In genomic region chr1:114956570-114956969, GRCh38 we compare ENCODE assay signal across 12 cellular contexts.
A peak's percentile ranks its signal among the peaks of the same experiment; 100 is the strongest.
DNase-seq lines count a peak whose midpoint lies in the region; ATAC-seq and TF ChIP-seq lines count a peak whose summit lies in the region.
"Had no signal": no experiment of that assay in that cellular context is flagged by ENCODE, and none has a peak within 500 bp of the region (broad histone marks: within the 10 kb centered on the region; RNA-seq: fewer than 3 reads in every experiment).

No MANE protein-coding gene starts in this region.

- H4K8ac ChIP-seq in IMR-90 (ENCODE audit: low read depth in 2 of 2, low read length in 2 of 2) = no peak overlapping the region

- no peak overlapping the region for H3K56ac ChIP-seq in IMR-90 (ENCODE audit: extremely low read depth, insufficient read depth, low read length)

- H3K4ac ChIP-seq in IMR-90 (ENCODE audit: low read depth, low read length) = no peak overlapping the region

- TF ChIP-seq CTCF in IMR-90 (conservative IDR thresholded peaks at IDR 0.05; ENCODE audit: low read depth, low read length) (0 out of 2 replicates have a peak, but pooled peaks have one; percentile 20), mammary epithelial cell (conservative IDR thresholded peaks at IDR 0.05 in 1 of 2, IDR thresholded peaks at IDR 0.05 in 1 of 2; ENCODE audit: extremely low read depth in 1 of 2, insufficient read depth in 1 of 2, low read depth in 1 of 2, low read length in 2 of 2) (peak; percentile 74 to 84), colonic mucosa (IDR thresholded peaks at IDR 0.05) (no peak)

- no peak overlapping the region for H3K23ac ChIP-seq in IMR-90 (ENCODE audit: low read depth, low read length)

- H2BK120ac ChIP-seq in IMR-90 (ENCODE audit: low read depth, low read length) = no peak overlapping the region

- no peak overlapping the region for H3K4me3 ChIP-seq in IMR-90 (ENCODE audit: insufficient read depth, low read depth, low read length)
- H3K4me3 ChIP-seq in mammary epithelial cell (replicated peaks in 1 of 3; ENCODE audit: insufficient read depth in 1 of 3, low read depth in 2 of 3, low read length in 3 of 3) = no peak overlapping the region
- no peak overlapping the region for H3K4me3 ChIP-seq in colonic mucosa
- H3K4me3 ChIP-seq: lower lobe of right lung had no signal

- CTCF ChIA-PET in IMR-90 (lab: Yijun Ruan, JAX) = no interaction called here
- CTCF ChIA-PET in mammary epithelial cell (lab: Charles Lee; ENCODE audit: low non-redundant PET) = no interaction called here

- H3K27me3 ChIP-seq in IMR-90 (ENCODE audit: control insufficient read depth, insufficient read depth, low read length) (no peaks in the 10 kb centered on the region), mammary epithelial cell (ENCODE audit: insufficient read depth, low read length) (peaks cover 2% of the 10 kb centered on the region), colonic mucosa (no peaks in the 10 kb centered on the region)

- no peak overlapping the region for H4K5ac ChIP-seq in IMR-90 (ENCODE audit: low read depth, low read length)

- no peaks in the 10 kb centered on the region for H3K36me3 ChIP-seq in IMR-90 (ENCODE audit: control insufficient read depth, insufficient read depth, low read length)
- no peaks in the 10 kb centered on the region for H3K36me3 ChIP-seq in mammary epithelial cell (ENCODE audit: insufficient read depth, low read length)
- no peaks in the 10 kb centered on the region for H3K36me3 ChIP-seq in colonic mucosa
- H3K36me3 ChIP-seq: lower lobe of right lung had no signal

- H2BK5ac ChIP-seq in IMR-90 (ENCODE audit: low read depth, low read length, poor library complexity, severe bottlenecking) = no peak overlapping the region

- H3K4me1 ChIP-seq in IMR-90 (ENCODE audit: control insufficient read depth, insufficient read depth, low read length) = no peaks in the 10 kb centered on the region
- no peaks in the 10 kb centered on the region for H3K4me1 ChIP-seq in mammary epithelial cell (ENCODE audit: insufficient read depth, low read length)
- no peaks in the 10 kb centered on the region for H3K4me1 ChIP-seq in colonic mucosa
- H3K4me1 ChIP-seq: lower lobe of right lung had no signal

- no peak overlapping the region for H3K14ac ChIP-seq in IMR-90 (replicated peaks; ENCODE audit: low read depth, low read length)

- dilution Hi-C loops in IMR-90 (cut with HindIII; ENCODE audit: low sequenced_read_pairs, unreplicated experiment) = no loop called here
- dilution Hi-C loops in mammary epithelial cell (cut with HindIII; ENCODE audit: low sequenced_read_pairs) = no loop called here

- no peak overlapping the region for H2AK5ac ChIP-seq in IMR-90 (ENCODE audit: low read depth, low read length)

- intact Hi-C loops in IMR-90 (cut with micrococcal nuclease) (loop anchor here (5.0 kb wide), 1 partner anchor 979 kb away; the partner anchor contains the start of gene OLFML3), mammary epithelial cell (cut with micrococcal nuclease) (loop anchor here (1.0 to 5.0 kb wide), 4 partner anchors 199 to 978 kb away; partner anchors contain the start of genes CSDE1 and DENND2C), colonic mucosa (cut with DNase I) (no loop called here)

- H2BK15ac ChIP-seq in IMR-90 (ENCODE audit: low read depth, low read length) = no peak overlapping the region

- TF ChIP-seq RAD21 in IMR-90 (IDR thresholded peaks at IDR 0.05; ENCODE audit: low read length) = peak; percentile 28; the same call in 1 of the 2 replicates

- 40% methylated on average over 1 of the region's 1 CpG; no CpG with 5 or more reads in 1 of the 2 experiments for WGBS in IMR-90 (ENCODE audit: extremely low coverage in 2 of 2, insufficient read length in 1 of 2), 2 experiments
- WGBS in mammary epithelial cell (ENCODE audit: low coverage, missing lambda C conversion rate) = 100% methylated on average over 1 of the region's 1 CpG

- H3K9me3 ChIP-seq in IMR-90 (ENCODE audit: control insufficient read depth, insufficient read depth, low read length) (no peaks in the 10 kb centered on the region), mammary epithelial cell (replicated peaks; ENCODE audit: insufficient read depth, low read length) (no peaks in the 10 kb centered on the region), colonic mucosa (no peaks in the 10 kb centered on the region)
- H3K9me3 ChIP-seq: lower lobe of right lung had no signal

- in situ Hi-C loops in IMR-90 (cut with MboI; ENCODE audit: low sequenced_read_pairs) (no loop called here), mammary epithelial cell (cut with MboI; ENCODE audit: low sequenced_read_pairs in 2 of 2) (no loop called here)

- H3K4me2 ChIP-seq in IMR-90 (ENCODE audit: low read depth, low read length) (no peak overlapping the region), mammary epithelial cell (ENCODE audit: insufficient read depth, low read depth, low read length) (no peak overlapping the region)

- no peaks in the 10 kb centered on the region for H3K79me2 ChIP-seq in mammary epithelial cell (ENCODE audit: insufficient read depth, low read length)

- H3K9ac ChIP-seq in IMR-90 (ENCODE audit: low read depth, low read length) (no peak overlapping the region), mammary epithelial cell (ENCODE audit: insufficient read depth, low read length) (no peak overlapping the region), colonic mucosa (ENCODE audit: low read depth in 2 of 2, low read length in 2 of 2) (no peak overlapping the region)

- no peak overlapping the region for H4K91ac ChIP-seq in IMR-90 (ENCODE audit: insufficient read depth, low read depth, low read length)

- BruUV-seq in IMR-90 (replicated peaks; lab: Mats Ljungman, UMichigan) (no TSS peak), mammary epithelial cell (replicated peaks; lab: Mats Ljungman, UMichigan) (no TSS peak)

- no peaks in the 10 kb centered on the region for H4K20me1 ChIP-seq in IMR-90 (ENCODE audit: insufficient read depth, low read length)
- H4K20me1 ChIP-seq in mammary epithelial cell (ENCODE audit: insufficient read depth, low read length) = no peaks in the 10 kb centered on the region

- H3K18ac ChIP-seq in IMR-90 (ENCODE audit: low read depth, low read length) = no peak overlapping the region

- no peak overlapping the region for H2AK9ac ChIP-seq in IMR-90 (replicated peaks; ENCODE audit: low read depth, low read length, poor library complexity)

- POLR2A ChIA-PET in IMR-90 (lab: Charles Lee; ENCODE audit: unreplicated experiment) = no interaction called here

- no peaks in the 10 kb centered on the region for H3K79me1 ChIP-seq in IMR-90 (ENCODE audit: low read depth in 1 of 2, low read length in 2 of 2)

- no peak for ATAC-seq in IMR-90 (ENCODE audit: low read depth)
- ATAC-seq in HG03342 (IDR thresholded peaks at IDR 0.05; ENCODE audit: unreplicated experiment) = no peak
- no peak for ATAC-seq in activated CD4-positive, CD25-positive, alpha-beta regulatory T cell treated with anti-CD3 and anti-CD28 coated beads, Interleukin-2, amount 50 U/mL, for 24 hours
- ATAC-seq: lower lobe of right lung had no signal

- DNase-seq in EL = peak; percentile 9
- DNase-seq in IMR-90 = no peak
- peak; percentile 23 for DNase-seq in mammary epithelial cell
- peak; percentile 14 for DNase-seq in myocyte (ENCODE audit: low read depth)
- no peak for DNase-seq in colonic mucosa
- DNase-seq in activated gamma-delta T cell treated with Interleukin-2 at 50 U/mL for 16 hours = no peak
- DNase-seq: activated CD4-positive, CD25-positive, alpha-beta regulatory T cell treated with anti-CD3 and anti-CD28 coated beads, Interleukin-2, amount 50 U/mL, for 72 hours; cerebellar nuclear complex; lower lobe of right lung; NCI-H1694 had no signal

- no peak overlapping the region for H3K27ac ChIP-seq in IMR-90 (ENCODE audit: insufficient read depth, low read length)
- no peak overlapping the region for H3K27ac ChIP-seq in mammary epithelial cell (ENCODE audit: insufficient read depth, low read depth, low read length)
- no peak overlapping the region for H3K27ac ChIP-seq in colonic mucosa
- H3K27ac ChIP-seq: lower lobe of right lung had no signal

- no peak overlapping the region for H2BK20ac ChIP-seq in IMR-90 (ENCODE audit: low read depth, low read length)

- H3K9me1 ChIP-seq in IMR-90 (ENCODE audit: insufficient read depth, low read length) = no peaks in the 10 kb centered on the region

- TF ChIP-seq POLR2A in IMR-90 (IDR thresholded peaks at IDR 0.05; ENCODE audit: low read depth, low read length) = no peak

- no peak overlapping the region for H2AFZ ChIP-seq in IMR-90 (replicated peaks; ENCODE audit: low read length, poor library complexity)
- H2AFZ ChIP-seq in mammary epithelial cell (ENCODE audit: low read depth, low read length) = no peak overlapping the region

TF ChIP-seq in IMR-90, 13 proteins besides CTCF, POLR2A, EP300 and RAD21 (continues in another document):
- no peak for TF ChIP-seq CHD1 (IDR thresholded peaks at IDR 0.05; ENCODE audit: low read depth, low read length)
- TF ChIP-seq RFX5 (IDR thresholded peaks at IDR 0.05; ENCODE audit: low read depth, low read length) = no peak
- TF ChIP-seq NFE2L2 (IDR thresholded peaks at IDR 0.05; ENCODE audit: low read depth, low read length) = no peak
- TF ChIP-seq MAFK (IDR thresholded peaks at IDR 0.05; ENCODE audit: low read depth, low read length) = no peak
- TF ChIP-seq SMC3 (IDR thresholded peaks at IDR 0.05; ENCODE audit: low read depth, low read length) = no peak
- TF ChIP-seq, protein P1, sequence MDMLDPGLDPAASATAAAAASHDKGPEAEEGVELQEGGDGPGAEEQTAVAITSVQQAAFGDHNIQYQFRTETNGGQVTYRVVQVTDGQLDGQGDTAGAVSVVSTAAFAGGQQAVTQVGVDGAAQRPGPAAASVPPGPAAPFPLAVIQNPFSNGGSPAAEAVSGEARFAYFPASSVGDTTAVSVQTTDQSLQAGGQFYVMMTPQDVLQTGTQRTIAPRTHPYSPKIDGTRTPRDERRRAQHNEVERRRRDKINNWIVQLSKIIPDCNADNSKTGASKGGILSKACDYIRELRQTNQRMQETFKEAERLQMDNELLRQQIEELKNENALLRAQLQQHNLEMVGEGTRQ (IDR thresholded peaks at IDR 0.05; ENCODE audit: low read depth, low read length) = no peak
- no peak for TF ChIP-seq RCOR1 (IDR thresholded peaks at IDR 0.05; ENCODE audit: insufficient replicate concordance, low read length)
- no peak for TF ChIP-seq CEBPB (IDR thresholded peaks at IDR 0.05; ENCODE audit: low read depth, low read length)
- TF ChIP-seq, protein P2, sequence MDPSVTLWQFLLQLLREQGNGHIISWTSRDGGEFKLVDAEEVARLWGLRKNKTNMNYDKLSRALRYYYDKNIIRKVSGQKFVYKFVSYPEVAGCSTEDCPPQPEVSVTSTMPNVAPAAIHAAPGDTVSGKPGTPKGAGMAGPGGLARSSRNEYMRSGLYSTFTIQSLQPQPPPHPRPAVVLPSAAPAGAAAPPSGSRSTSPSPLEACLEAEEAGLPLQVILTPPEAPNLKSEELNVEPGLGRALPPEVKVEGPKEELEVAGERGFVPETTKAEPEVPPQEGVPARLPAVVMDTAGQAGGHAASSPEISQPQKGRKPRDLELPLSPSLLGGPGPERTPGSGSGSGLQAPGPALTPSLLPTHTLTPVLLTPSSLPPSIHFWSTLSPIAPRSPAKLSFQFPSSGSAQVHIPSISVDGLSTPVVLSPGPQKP (IDR thresholded peaks at IDR 0.05; ENCODE audit: borderline replicate concordance, low read depth, low read length) = no peak
- no peak for TF ChIP-seq MAZ (IDR thresholded peaks at IDR 0.05; ENCODE audit: borderline replicate concordance, low read depth, low read length)
- no peak for TF ChIP-seq FOS (IDR thresholded peaks at IDR 0.05; ENCODE audit: low read depth, low read length)

Comparison
In these comparisons a context has a peak if more than half of its experiments do, and no peak if none do; other contexts are left out.
1. DNase-seq: peak in EL (single experiment), mammary epithelial cell (single experiment) and myocyte (single experiment); none in IMR-90 (single experiment), colonic mucosa (single experiment) and activated gamma-delta T cell treated with Interleukin-2 at 50 U/mL for 16 hours (single experiment).